10 cellular contexts compared by ENCODE assay signal in the genomic region with DNA sequence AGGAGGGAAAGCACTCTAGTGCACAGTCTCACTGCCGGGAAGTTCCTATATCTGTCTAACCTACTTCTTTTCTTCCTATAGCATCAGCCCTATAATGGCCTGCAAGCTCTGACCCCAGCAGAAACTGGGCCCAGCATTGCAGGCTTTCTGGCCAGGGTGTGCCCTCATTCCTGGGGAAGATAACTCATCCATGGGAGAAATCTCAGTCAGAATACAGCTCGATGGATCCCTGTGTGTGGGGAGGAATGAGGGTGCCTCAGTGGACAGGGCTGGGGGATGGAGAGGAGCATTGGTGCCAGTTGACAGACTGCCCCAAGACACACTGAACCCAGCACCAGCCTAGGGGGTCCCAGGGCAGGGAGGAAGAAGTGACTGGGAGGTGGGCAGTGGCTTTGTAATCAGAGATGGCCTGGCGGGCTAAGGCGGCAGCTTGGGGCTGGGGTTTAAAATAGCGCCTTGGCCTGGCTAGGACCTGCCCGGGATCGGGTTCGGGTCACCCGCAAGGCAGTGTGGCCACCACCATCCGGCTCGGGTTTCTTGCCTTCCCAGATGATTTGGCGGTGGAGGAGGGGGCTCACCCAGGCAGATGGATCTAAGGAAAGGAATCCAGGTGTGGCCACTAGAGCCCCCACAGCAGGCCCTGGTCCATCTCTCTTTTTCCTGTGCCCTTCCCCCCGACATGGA. TPM values are rescaled to one million over a fixed set of nuclear protein-coding genes. Genes with fewer than 3 reads are reported as not detected.
DNase-seq lines count a peak whose midpoint lies in the region; FAIRE-seq and TF ChIP-seq lines count a peak whose summit lies in the region.
"Had no signal": no experiment of that assay in that cellular context is flagged by ENCODE, and none has a peak within 500 bp of the region (broad histone marks: within the 10 kb centered on the region; RNA-seq: fewer than 3 reads in every experiment).

No MANE protein-coding gene starts in this region.

- 90 to 94% (median 92%) methylated on average over 13 of the region's 13 CpGs for WGBS in small intestine, 3 donors

- H3K27ac ChIP-seq in RWPE1 = peak overlapping the region; percentile 25
- peak overlapping the region; percentile 98 for H3K27ac ChIP-seq in skeletal muscle tissue (ENCODE audit: low read depth, low read length)
- H3K27ac ChIP-seq in small intestine (ENCODE audit: low read depth in 1 of 2, low read length in 1 of 2) = no peak overlapping the region

- H3K9me3 ChIP-seq in skeletal muscle tissue (ENCODE audit: control insufficient read depth in 3 of 3, low read length in 3 of 3) (no peaks in the 10 kb centered on the region), small intestine (ENCODE audit: control insufficient read depth, low read depth) (no peaks in the 10 kb centered on the region)
- H3K9me3 ChIP-seq: esophagus squamous epithelium had no signal

- H3K4me3 ChIP-seq in skeletal muscle tissue (ENCODE audit: low read length in 3 of 3) = peak overlapping the region; percentile 25 to 63 (median 51)
- no peak overlapping the region for H3K4me3 ChIP-seq in small intestine (ENCODE audit: low read depth in 1 of 2, low read length in 2 of 2)
- H3K4me3 ChIP-seq: esophagus squamous epithelium had no signal

- H3K36me3 ChIP-seq in skeletal muscle tissue (ENCODE audit: control insufficient read depth in 3 of 3, insufficient read depth in 3 of 3, low read length in 3 of 3) (no peaks in the 10 kb centered on the region), small intestine (ENCODE audit: control insufficient read depth in 2 of 2, insufficient read depth in 2 of 2, low read length in 2 of 2) (no peaks in the 10 kb centered on the region)
- H3K36me3 ChIP-seq: esophagus squamous epithelium had no signal

- CTCF ChIA-PET in RWPE1 (lab: Yijun Ruan, JAX) = interaction anchor here (0.7 to 3.2 kb wide), 2 partner anchors 37 to 125 kb away, joined by 4 to 19 read pairs; no protein-coding TSS in a partner anchor

- TF ChIP-seq CTCF in GM13977 (IDR thresholded peaks at IDR 0.05; ENCODE audit: extremely low read depth, insufficient read depth, missing control alignments) = no peak
- no peak for TF ChIP-seq CTCF in RWPE1 (conservative IDR thresholded peaks at IDR 0.05; ENCODE audit: low read depth)

- H3K4me1 ChIP-seq in skeletal muscle tissue (ENCODE audit: control insufficient read depth in 3 of 3, insufficient read depth in 3 of 3, low read length in 3 of 3) (peaks cover 76 to 86% (median 82%) of the 10 kb centered on the region in 3 donors), small intestine (ENCODE audit: control insufficient read depth in 2 of 2, insufficient read depth in 1 of 2, low read depth in 1 of 2, low read length in 1 of 2) (peaks cover 5 to 14% of the 10 kb centered on the region in 2 donors)

- in situ Hi-C loops in GM13977 (cut with MboI; ENCODE audit: low pct_unique_long_range_greater_than_20kb, low sequenced_read_pairs, unreplicated experiment) = no loop called here

- no peaks in the 10 kb centered on the region for H3K27me3 ChIP-seq in skeletal muscle tissue (ENCODE audit: control insufficient read depth in 3 of 3, insufficient read depth in 3 of 3, low read length in 3 of 3)
- no peaks in the 10 kb centered on the region for H3K27me3 ChIP-seq in small intestine (ENCODE audit: control insufficient read depth in 2 of 2, insufficient read depth in 2 of 2, low read length in 2 of 2)
- H3K27me3 ChIP-seq: esophagus squamous epithelium had no signal

- DNase-seq in GM13977 (ENCODE audit: low spot score) (peak; percentile 16), RWPE1 (ENCODE audit: low spot score) (no peak), left kidney (ENCODE audit: low read depth, low spot score) (peak; percentile 89), NCI-H1436 (lab: John Stamatoyannopoulos, UW) (no peak), small intestine (no peak), GDM1 (lab: John Stamatoyannopoulos, UW) (no peak)
- no peak for DNase-seq in stimulated activated CD4-positive, alpha-beta T cell treated with anti-CD3 and anti-CD28 coated beads, Interleukin-4, amount 100 ng/mL, for 24 hours
- DNase-seq: CD4-positive, CD25-positive, alpha-beta regulatory T cell; esophagus squamous epithelium had no signal

- POLR2A ChIA-PET in RWPE1 (lab: Yijun Ruan, JAX; ENCODE audit: low non-redundant PET) = interaction anchor here (1.9 kb wide), 1 partner anchor 11 kb away, joined by 5 read pairs; no protein-coding TSS in a partner anchor

- H3K9ac ChIP-seq in skeletal muscle tissue (ENCODE audit: low read depth in 1 of 3, low read length in 3 of 3) = peak overlapping the region; percentile 66 to 95 (median 85)

- FAIRE-seq in small intestine (lab: Jason Lieb, UNC) = no peak

RNA-seq across cellular contexts. Expression of gene CXXC5, which starts 7.6 kb away (rescaled TPM):
- total RNA-seq in skeletal muscle tissue = 66.8 TPM
- polyA plus RNA-seq in small intestine = 10 to 100 TPM in 2 of 3 donors, 1 to 10 TPM in 1; 3.8 to 21.9 (median 14.6) TPM

Comparison
In these comparisons a context has a peak if more than half of its experiments do, and no peak if none do; other contexts are left out.
1. DNase-seq: peak in GM13977 (single experiment) and left kidney (single experiment); none in RWPE1 (single experiment), NCI-H1436 (single experiment), small intestine (single experiment), GDM1 (single experiment) and stimulated activated CD4-positive, alpha-beta T cell treated with anti-CD3 and anti-CD28 coated beads, Interleukin-4, amount 100 ng/mL, for 24 hours (single experiment).
2. H3K27ac ChIP-seq: peak in RWPE1 (single experiment) and skeletal muscle tissue (single experiment); none in small intestine (0 of 2).
3. H3K4me3 ChIP-seq: peak in skeletal muscle tissue (3 of 3); none in small intestine (0 of 2).